In genomic region chr6:169371344-169372144, GRCh38 we compare ENCODE assay signal across 11 cellular contexts.
DNase-seq lines count a peak whose midpoint lies in the region; ATAC-seq and TF ChIP-seq lines count a peak whose summit lies in the region.
"Had no signal": no experiment of that assay in that cellular context is flagged by ENCODE, and none has a peak within 500 bp of the region (broad histone marks: within the 10 kb centered on the region; RNA-seq: fewer than 3 reads in every experiment).

No MANE protein-coding gene starts in this region.

- TF ChIP-seq POLR2A in Peyer's patch (IDR thresholded peaks at IDR 0.05): no peak

- no peak overlapping the region for H3K27ac Mint-ChIP-seq in activated CD8-positive, alpha-beta memory T cell treated with anti-CD3 and anti-CD28 coated beads, Interleukin-2, amount 10 ng/mL, durations not matched to agents 7 days and 5 days

- TF ChIP-seq CTCF in Peyer's patch (IDR thresholded peaks at IDR 0.05): no peak

- H3K27me3 ChIP-seq in Peyer's patch: no peaks in the 10 kb centered on the region

- H3K36me3 Mint-ChIP-seq in activated CD8-positive, alpha-beta memory T cell treated with anti-CD3 and anti-CD28 coated beads, Interleukin-2, amount 10 ng/mL, durations not matched to agents 7 days and 5 days: peaks cover 2% of the 10 kb centered on the region

- no peaks in the 10 kb centered on the region for H3K36me3 ChIP-seq in Peyer's patch

- H3K4me1 ChIP-seq in Peyer's patch: no peaks in the 10 kb centered on the region
- H3K4me1 ChIP-seq: parathyroid adenoma had no signal

- CTCF ChIA-PET in activated CD8-positive, alpha-beta memory T cell treated with anti-CD3 and anti-CD28 coated beads, Interleukin-2, amount 10 ng/mL, durations not matched to agents 7 days and 5 days (lab: Charles Lee): no interaction called here

- H3K27ac ChIP-seq in Peyer's patch: no peak overlapping the region
- H3K27ac ChIP-seq: parathyroid adenoma had no signal

- no peak overlapping the region for H3K4me3 Mint-ChIP-seq in activated CD8-positive, alpha-beta memory T cell treated with anti-CD3 and anti-CD28 coated beads, Interleukin-2, amount 10 ng/mL, durations not matched to agents 7 days and 5 days

- peaks cover 9% of the 10 kb centered on the region for H3K9me3 Mint-ChIP-seq in activated CD8-positive, alpha-beta memory T cell treated with anti-CD3 and anti-CD28 coated beads, Interleukin-2, amount 10 ng/mL, durations not matched to agents 7 days and 5 days (ENCODE audit: low read depth)

- no peaks in the 10 kb centered on the region for H3K27me3 Mint-ChIP-seq in activated CD8-positive, alpha-beta memory T cell treated with anti-CD3 and anti-CD28 coated beads, Interleukin-2, amount 10 ng/mL, durations not matched to agents 7 days and 5 days

- H3K4me1 Mint-ChIP-seq in activated CD8-positive, alpha-beta memory T cell treated with anti-CD3 and anti-CD28 coated beads, Interleukin-2, amount 10 ng/mL, durations not matched to agents 7 days and 5 days: no peaks in the 10 kb centered on the region

- H3K9me3 ChIP-seq in Peyer's patch: peaks cover 0 to 3% (median 0%) of the 10 kb centered on the region in 4 donors

- no peak for DNase-seq in activated CD8-positive, alpha-beta memory T cell treated with anti-CD3 and anti-CD28 coated beads, Interleukin-2, amount 10 ng/mL, durations not matched to agents 7 days and 5 days
- no peak for DNase-seq in activated CD8-positive, alpha-beta memory T cell treated with anti-CD3 and anti-CD28 coated beads, Interleukin-2, amount 50 U/mL, for 4 hours
- peak; percentile 37 for DNase-seq in NAMALWA (ENCODE audit: low spot score)
- DNase-seq in ecto neural progenitor cell (ENCODE audit: low spot score): peak; percentile 60
- no peak for DNase-seq in sciatic nerve (ENCODE audit: low spot score)
- DNase-seq in Peyer's patch: no peak
- no peak for DNase-seq in activated CD4-positive, alpha-beta T cell treated with anti-CD3 and anti-CD28 coated beads for 48 hours
- DNase-seq: C1 segment of cervical spinal cord, dermis blood vessel endothelial cell had no signal

- intact Hi-C loops in sciatic nerve (cut with DNase I): no loop called here

- ATAC-seq in activated CD8-positive, alpha-beta memory T cell treated with anti-CD3 and anti-CD28 coated beads, Interleukin-2, amount 10 ng/mL, durations not matched to agents 7 days and 5 days: peak; percentile 59
- peak; percentile 59 for ATAC-seq in sciatic nerve
- ATAC-seq in GM21423 (IDR thresholded peaks at IDR 0.05; ENCODE audit: unreplicated experiment): no peak

- H3K4me3 ChIP-seq in Peyer's patch: no peak overlapping the region

Comparison
In these comparisons a context has a peak if more than half of its experiments do, and no peak if none do; other contexts are left out.
1. DNase-seq: peak in NAMALWA (single experiment) and ecto neural progenitor cell (single experiment); none in activated CD8-positive, alpha-beta memory T cell treated with anti-CD3 and anti-CD28 coated beads, Interleukin-2, amount 10 ng/mL, durations not matched to agents 7 days and 5 days (single experiment), activated CD8-positive, alpha-beta memory T cell treated with anti-CD3 and anti-CD28 coated beads, Interleukin-2, amount 50 U/mL, for 4 hours (single experiment), sciatic nerve (single experiment), Peyer's patch (0 of 3) and activated CD4-positive, alpha-beta T cell treated with anti-CD3 and anti-CD28 coated beads for 48 hours (single experiment).